Comparison of ENCODE assay signal across 8 cellular contexts in the genomic region with DNA sequence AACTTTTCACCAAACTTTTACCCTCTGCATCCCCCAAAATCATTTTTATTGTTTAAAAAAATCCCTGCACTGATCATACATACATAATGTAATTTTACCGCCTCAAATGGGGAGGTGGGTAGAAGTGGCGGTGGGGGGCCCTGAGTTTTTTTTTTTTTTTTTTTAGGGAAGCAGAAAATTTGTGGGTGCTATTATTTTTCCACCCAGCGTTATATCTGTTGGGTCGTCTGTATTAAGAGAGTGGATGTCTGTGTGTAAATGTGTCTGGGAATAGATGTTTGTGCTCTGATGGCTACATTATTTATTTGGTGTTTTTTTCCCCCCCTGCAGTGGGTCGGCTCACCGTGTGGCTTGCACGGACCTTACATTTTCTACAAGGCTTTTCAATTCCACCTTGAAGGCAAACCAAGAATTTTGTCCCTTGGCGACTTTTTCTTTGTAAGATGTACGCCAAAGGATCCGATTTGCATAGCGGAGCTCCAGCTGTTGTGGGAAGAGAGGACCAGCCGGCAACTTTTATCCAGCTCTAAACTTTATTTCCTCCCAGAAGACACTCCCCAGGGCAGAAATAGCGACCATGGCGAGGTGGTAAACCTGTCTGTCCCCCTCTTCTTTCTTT. TPM values are rescaled to one million over a fixed set of nuclear protein-coding genes. Genes with fewer than 3 reads are reported as not detected.
DNase-seq lines count a peak whose midpoint lies in the region; ATAC-seq and TF ChIP-seq lines count a peak whose summit lies in the region.

No MANE protein-coding gene starts in this region.

- peak overlapping the region; percentile 95 for H2AFZ ChIP-seq in neuronal stem cell (ENCODE audit: low read length)

- no peak overlapping the region for H2BK5ac ChIP-seq in neuronal stem cell (ENCODE audit: low read length)

- TF ChIP-seq CTCF in VCaP (conservative IDR thresholded peaks at IDR 0.05) (no peak), fibroblast of the aortic adventitia (IDR thresholded peaks at IDR 0.05; ENCODE audit: insufficient read depth, low read length) (no peak), GM13976 (IDR thresholded peaks at IDR 0.05; ENCODE audit: borderline replicate concordance, control extremely low read depth, extremely low read depth, insufficient read depth, missing control alignments) (no peak)

- H2BK12ac ChIP-seq in neuronal stem cell (ENCODE audit: low read length), result no peak overlapping the region

- no peak for DNase-seq in Right ventricle myocardium inferior (ENCODE audit: missing footprints)
- DNase-seq in cardiac septum (ENCODE audit: low spot score), result no peak
- DNase-seq in fibroblast of the aortic adventitia (ENCODE audit: low read depth), result peak; percentile 54
- peak; percentile 39 for DNase-seq in neuronal stem cell (ENCODE audit: low spot score)
- no peak for DNase-seq in GM13976 (ENCODE audit: low spot score)
- no peak for DNase-seq in NCI-H1694 (lab: John Stamatoyannopoulos, UW)

- H3K23ac ChIP-seq in neuronal stem cell (ENCODE audit: low read depth, low read length, poor library complexity), result no peak overlapping the region

- H3K27me3 ChIP-seq in neuronal stem cell (ENCODE audit: control insufficient read depth in 3 of 3, insufficient read depth in 3 of 3, low read depth in 1 of 3, low read length in 3 of 3), result peaks cover 0 to 10% (median 0%) of the 10 kb centered on the region in 3 experiments

- peak; percentile 2 for ATAC-seq in Right ventricle myocardium inferior
- ATAC-seq in GM19395 (IDR thresholded peaks at IDR 0.05; ENCODE audit: unreplicated experiment), result no peak

- no peak overlapping the region for H2BK120ac ChIP-seq in neuronal stem cell (ENCODE audit: low read depth, low read length)

- H2BK15ac ChIP-seq in neuronal stem cell (ENCODE audit: low read length), result no peak overlapping the region

- H2AK5ac ChIP-seq in neuronal stem cell (ENCODE audit: low read depth, low read length), result no peak overlapping the region

- no peak overlapping the region for H4K8ac ChIP-seq in neuronal stem cell (ENCODE audit: low read depth, low read length)

- peaks cover 3 to 4% of the 10 kb centered on the region in 2 donors for H3K4me1 ChIP-seq in neuronal stem cell (ENCODE audit: control insufficient read depth in 2 of 2, insufficient read depth in 1 of 2, low read depth in 1 of 2, low read length in 2 of 2)

- H3K9ac ChIP-seq in neuronal stem cell (ENCODE audit: low read depth, low read length, poor library complexity), result no peak overlapping the region

- H3K4ac ChIP-seq in neuronal stem cell (ENCODE audit: low read length), result no peak overlapping the region

- no peak overlapping the region for H3K14ac ChIP-seq in neuronal stem cell (ENCODE audit: low read length)

- H3K36me3 ChIP-seq in neuronal stem cell (replicated peaks in 1 of 2; ENCODE audit: control insufficient read depth in 2 of 2, insufficient read depth in 2 of 2, low read length in 2 of 2), result no peaks in the 10 kb centered on the region

- peak overlapping the region; percentile 91 for H3K4me2 ChIP-seq in neuronal stem cell (ENCODE audit: insufficient read depth, low read length, poor library complexity, severe bottlenecking)

- no CpG with 5 or more reads among the region's 14 CpGs for WGBS in neuronal stem cell (ENCODE audit: extremely low coverage in 2 of 2, insufficient read length in 2 of 2, insufficient replicate concordance in 1 of 2), 2 donors

- in situ Hi-C loops in GM13976 (cut with MboI; ENCODE audit: low sequenced_read_pairs, unreplicated experiment), result loop anchor here (10.0 kb wide), 1 partner anchor 143 kb away; no protein-coding TSS in a partner anchor

- peak overlapping the region; percentile 92 for H3K4me3 ChIP-seq in fibroblast of the aortic adventitia (ENCODE audit: low read depth, low read length)
- peak overlapping the region; percentile 63 to 78 for H3K4me3 ChIP-seq in neuronal stem cell (ENCODE audit: low read length in 2 of 2)

- H3K9me3 ChIP-seq in neuronal stem cell (replicated peaks in 1 of 2; ENCODE audit: control insufficient read depth in 2 of 2, insufficient read depth in 1 of 2, low read depth in 1 of 2, low read length in 2 of 2), result no peaks in the 10 kb centered on the region

- no peaks in the 10 kb centered on the region for H3K79me1 ChIP-seq in neuronal stem cell (ENCODE audit: low read depth, low read length)

- intact Hi-C loops in Right ventricle myocardium inferior (cut with DNase I) (loop anchor here (2.0 to 5.0 kb wide), 4 partner anchors 40 to 145 kb away; no protein-coding TSS in a partner anchor), cardiac septum (cut with DNase I) (loop anchor here (5.0 kb wide), 4 partner anchors 40 to 340 kb away; no protein-coding TSS in a partner anchor)

- H3K18ac ChIP-seq in neuronal stem cell (ENCODE audit: low read length), result no peak overlapping the region

- peak overlapping the region; percentile 99 for H3K27ac ChIP-seq in VCaP
- H3K27ac ChIP-seq in neuronal stem cell (replicated peaks; ENCODE audit: low read length), result no peak overlapping the region

- H4K91ac ChIP-seq in neuronal stem cell (ENCODE audit: low read depth, low read length, poor library complexity), result no peak overlapping the region

RNA-seq across cellular contexts. Expression of a gene that starts 0.4 kb away (rescaled TPM):
- total RNA-seq in Right ventricle myocardium inferior (14.0 TPM), cardiac septum (25.2 TPM), fibroblast of the aortic adventitia (ENCODE audit: low replicate concordance) (51.0 and 87.9 TPM in 2 replicates)
- polyA plus RNA-seq in neuronal stem cell (2013, experiment 1 of 2), result 1.8 TPM
- 1.8 TPM for polyA plus RNA-seq in neuronal stem cell (2013, experiment 2 of 2)

Comparison
In these comparisons a context has a peak if more than half of its experiments do, and no peak if none do; other contexts are left out.
1. DNase-seq: peak in fibroblast of the aortic adventitia (single experiment) and neuronal stem cell (single experiment); none in Right ventricle myocardium inferior (single experiment), cardiac septum (single experiment), GM13976 (single experiment) and NCI-H1694 (single experiment).